In the genomic region with DNA sequence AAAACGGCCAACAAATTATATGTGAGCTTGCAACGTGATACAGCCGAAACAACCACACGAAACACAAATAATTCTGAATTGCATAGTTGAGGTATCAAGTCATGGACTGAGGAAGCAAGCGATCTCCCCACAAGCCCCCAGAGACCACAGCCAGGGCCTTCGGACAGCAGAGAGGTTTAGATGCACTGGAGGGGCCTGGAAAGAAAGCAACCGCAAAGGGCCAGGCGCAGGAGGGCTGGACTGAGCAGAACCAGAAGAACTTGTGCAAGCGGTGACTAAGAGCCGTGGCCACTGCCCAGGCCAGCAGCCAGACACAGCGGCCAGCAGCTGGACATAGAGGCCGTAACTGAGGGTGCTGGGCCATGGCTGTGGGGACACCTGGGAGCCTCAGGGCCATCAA, we compare ENCODE assay signal across 1 cellular context.
TF ChIP-seq lines count a peak whose summit lies in the region.

No MANE protein-coding gene starts in this region.

TF ChIP-seq in HepG2, 621 proteins besides CTCF, POLR2A, EP300 and RAD21 (continued from another document):
- TF ChIP-seq FOXP1 (IDR thresholded peaks at IDR 0.05) (no peak), FOXP1 (CRISPR knock-in tag; IDR thresholded peaks at IDR 0.05) (no peak), ZNF788 (CRISPR knock-in tag; IDR thresholded peaks at IDR 0.05; ENCODE audit: borderline replicate concordance) (no peak), ZNF557 (CRISPR knock-in tag; IDR thresholded peaks at IDR 0.05) (no peak), POLR2AphosphoS2 (IDR thresholded peaks at IDR 0.05; ENCODE audit: low read depth, low read length) (no peak), ZNF713 (CRISPR knock-in tag; IDR thresholded peaks at IDR 0.05) (no peak)
- TF ChIP-seq, protein P1, sequence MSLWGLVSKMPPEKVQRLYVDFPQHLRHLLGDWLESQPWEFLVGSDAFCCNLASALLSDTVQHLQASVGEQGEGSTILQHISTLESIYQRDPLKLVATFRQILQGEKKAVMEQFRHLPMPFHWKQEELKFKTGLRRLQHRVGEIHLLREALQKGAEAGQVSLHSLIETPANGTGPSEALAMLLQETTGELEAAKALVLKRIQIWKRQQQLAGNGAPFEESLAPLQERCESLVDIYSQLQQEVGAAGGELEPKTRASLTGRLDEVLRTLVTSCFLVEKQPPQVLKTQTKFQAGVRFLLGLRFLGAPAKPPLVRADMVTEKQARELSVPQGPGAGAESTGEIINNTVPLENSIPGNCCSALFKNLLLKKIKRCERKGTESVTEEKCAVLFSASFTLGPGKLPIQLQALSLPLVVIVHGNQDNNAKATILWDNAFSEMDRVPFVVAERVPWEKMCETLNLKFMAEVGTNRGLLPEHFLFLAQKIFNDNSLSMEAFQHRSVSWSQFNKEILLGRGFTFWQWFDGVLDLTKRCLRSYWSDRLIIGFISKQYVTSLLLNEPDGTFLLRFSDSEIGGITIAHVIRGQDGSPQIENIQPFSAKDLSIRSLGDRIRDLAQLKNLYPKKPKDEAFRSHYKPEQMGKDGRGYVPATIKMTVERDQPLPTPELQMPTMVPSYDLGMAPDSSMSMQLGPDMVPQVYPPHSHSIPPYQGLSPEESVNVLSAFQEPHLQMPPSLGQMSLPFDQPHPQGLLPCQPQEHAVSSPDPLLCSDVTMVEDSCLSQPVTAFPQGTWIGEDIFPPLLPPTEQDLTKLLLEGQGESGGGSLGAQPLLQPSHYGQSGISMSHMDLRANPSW (CRISPR knock-in tag; IDR thresholded peaks at IDR 0.05; ENCODE audit: borderline replicate concordance), result no peak
- TF ChIP-seq, protein P2, sequence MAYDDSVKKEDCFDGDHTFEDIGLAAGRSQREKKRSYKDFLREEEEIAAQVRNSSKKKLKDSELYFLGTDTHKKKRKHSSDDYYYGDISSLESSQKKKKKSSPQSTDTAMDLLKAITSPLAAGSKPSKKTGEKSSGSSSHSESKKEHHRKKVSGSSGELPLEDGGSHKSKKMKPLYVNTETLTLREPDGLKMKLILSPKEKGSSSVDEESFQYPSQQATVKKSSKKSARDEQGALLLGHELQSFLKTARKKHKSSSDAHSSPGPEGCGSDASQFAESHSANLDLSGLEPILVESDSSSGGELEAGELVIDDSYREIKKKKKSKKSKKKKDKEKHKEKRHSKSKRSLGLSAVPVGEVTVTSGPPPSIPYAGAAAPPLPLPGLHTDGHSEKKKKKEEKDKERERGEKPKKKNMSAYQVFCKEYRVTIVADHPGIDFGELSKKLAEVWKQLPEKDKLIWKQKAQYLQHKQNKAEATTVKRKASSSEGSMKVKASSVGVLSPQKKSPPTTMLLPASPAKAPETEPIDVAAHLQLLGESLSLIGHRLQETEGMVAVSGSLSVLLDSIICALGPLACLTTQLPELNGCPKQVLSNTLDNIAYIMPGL (CRISPR knock-in tag; IDR thresholded peaks at IDR 0.05; ENCODE audit: borderline replicate concordance in 1 of 2, low read depth in 1 of 2), result no peak
- TF ChIP-seq, protein P3, sequence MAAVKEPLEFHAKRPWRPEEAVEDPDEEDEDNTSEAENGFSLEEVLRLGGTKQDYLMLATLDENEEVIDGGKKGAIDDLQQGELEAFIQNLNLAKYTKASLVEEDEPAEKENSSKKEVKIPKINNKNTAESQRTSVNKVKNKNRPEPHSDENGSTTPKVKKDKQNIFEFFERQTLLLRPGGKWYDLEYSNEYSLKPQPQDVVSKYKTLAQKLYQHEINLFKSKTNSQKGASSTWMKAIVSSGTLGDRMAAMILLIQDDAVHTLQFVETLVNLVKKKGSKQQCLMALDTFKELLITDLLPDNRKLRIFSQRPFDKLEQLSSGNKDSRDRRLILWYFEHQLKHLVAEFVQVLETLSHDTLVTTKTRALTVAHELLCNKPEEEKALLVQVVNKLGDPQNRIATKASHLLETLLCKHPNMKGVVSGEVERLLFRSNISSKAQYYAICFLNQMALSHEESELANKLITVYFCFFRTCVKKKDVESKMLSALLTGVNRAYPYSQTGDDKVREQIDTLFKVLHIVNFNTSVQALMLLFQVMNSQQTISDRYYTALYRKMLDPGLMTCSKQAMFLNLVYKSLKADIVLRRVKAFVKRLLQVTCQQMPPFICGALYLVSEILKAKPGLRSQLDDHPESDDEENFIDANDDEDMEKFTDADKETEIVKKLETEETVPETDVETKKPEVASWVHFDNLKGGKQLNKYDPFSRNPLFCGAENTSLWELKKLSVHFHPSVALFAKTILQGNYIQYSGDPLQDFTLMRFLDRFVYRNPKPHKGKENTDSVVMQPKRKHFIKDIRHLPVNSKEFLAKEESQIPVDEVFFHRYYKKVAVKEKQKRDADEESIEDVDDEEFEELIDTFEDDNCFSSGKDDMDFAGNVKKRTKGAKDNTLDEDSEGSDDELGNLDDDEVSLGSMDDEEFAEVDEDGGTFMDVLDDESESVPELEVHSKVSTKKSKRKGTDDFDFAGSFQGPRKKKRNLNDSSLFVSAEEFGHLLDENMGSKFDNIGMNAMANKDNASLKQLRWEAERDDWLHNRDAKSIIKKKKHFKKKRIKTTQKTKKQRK (IDR thresholded peaks at IDR 0.05; ENCODE audit: low read length), result no peak
